In the genomic region with DNA sequence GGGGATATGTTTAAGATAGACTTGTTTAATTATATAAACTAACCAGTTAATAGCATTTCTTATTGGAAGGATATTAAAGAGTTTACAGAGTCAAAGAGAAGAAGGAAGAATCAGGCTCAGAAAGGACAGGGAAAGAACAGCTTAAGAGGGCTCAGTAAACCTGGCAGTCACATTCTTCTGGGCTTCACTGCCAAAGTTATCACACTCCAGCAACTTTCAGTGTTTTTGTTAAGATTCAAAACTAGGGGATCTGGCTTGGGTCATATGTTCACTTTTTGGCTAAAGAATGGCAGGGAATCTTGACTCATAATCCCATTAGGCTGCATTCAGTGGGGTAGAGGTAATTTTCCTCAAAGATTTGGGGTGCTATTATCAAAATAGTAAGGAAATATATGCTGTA, we compare ENCODE assay signal across 17 cellular contexts.
"Had no signal": no experiment of that assay in that cellular context is flagged by ENCODE, and none has a peak within 500 bp of the region (broad histone marks: within the 10 kb centered on the region; RNA-seq: fewer than 3 reads in every experiment).

No MANE protein-coding gene starts in this region.

- H3K79me2 ChIP-seq: hepatocyte had no signal

- ATAC-seq: activated T-cell treated with anti-CD3 and anti-CD28 coated beads, Interleukin-2, amount 50 U/mL, for 4 hours; gastroesophageal sphincter; natural killer cell treated with Interleukin-12 subunit alpha and Interleukin-12 subunit beta and Interleukin-15 and Interleukin-18, amount 100 ng/mL, for 72 hours; stimulated activated effector memory CD8-positive, alpha-beta T cell treated with anti-CD3 and anti-CD28 coated beads, Interleukin-12 subunit alpha, Interleukin-12 subunit beta, amount 100 ng/mL, for 72 hours had no signal

- H3K4me3 Mint-ChIP-seq: activated naive CD8-positive, alpha-beta T cell treated with anti-CD3 and anti-CD28 coated beads for 36 hours; activated T-cell treated with anti-CD3 and anti-CD28 coated beads, Interleukin-2, amount 50 U/mL, for 4 hours; natural killer cell treated with Interleukin-12 subunit alpha and Interleukin-12 subunit beta and Interleukin-15 and Interleukin-18, amount 100 ng/mL, for 72 hours; stimulated activated effector memory CD8-positive, alpha-beta T cell treated with anti-CD3 and anti-CD28 coated beads, Interleukin-12 subunit alpha, Interleukin-12 subunit beta, amount 100 ng/mL, for 72 hours; T-helper 2 cell treated with Interferon-gamma antibody and Interleukin-4, amounts not matched to agents 5 μg/mL and 100 μg/mL, for 36 hours had no signal

- H3K4me3 ChIP-seq: colonic mucosa, gastroesophageal sphincter, hepatocyte, lung, prostate gland, skin epidermis, tibial nerve had no signal

- H3K4me1 ChIP-seq: colonic mucosa, prostate gland had no signal

- H3K4me2 ChIP-seq: hepatocyte had no signal

- H3K27ac ChIP-seq: colonic mucosa, hepatocyte, prostate gland had no signal

- H3K9me3 Mint-ChIP-seq: activated naive CD8-positive, alpha-beta T cell treated with anti-CD3 and anti-CD28 coated beads for 36 hours; activated T-cell treated with anti-CD3 and anti-CD28 coated beads, Interleukin-2, amount 50 U/mL, for 4 hours; natural killer cell treated with Interleukin-12 subunit alpha and Interleukin-12 subunit beta and Interleukin-15 and Interleukin-18, amount 100 ng/mL, for 72 hours; stimulated activated effector memory CD8-positive, alpha-beta T cell treated with anti-CD3 and anti-CD28 coated beads, Interleukin-12 subunit alpha, Interleukin-12 subunit beta, amount 100 ng/mL, for 72 hours; T-helper 2 cell treated with Interferon-gamma antibody and Interleukin-4, amounts not matched to agents 5 μg/mL and 100 μg/mL, for 36 hours had no signal

- H2AFZ ChIP-seq: hepatocyte had no signal

- H3K27me3 Mint-ChIP-seq: activated naive CD8-positive, alpha-beta T cell treated with anti-CD3 and anti-CD28 coated beads for 36 hours; natural killer cell treated with Interleukin-12 subunit alpha and Interleukin-12 subunit beta and Interleukin-15 and Interleukin-18, amount 100 ng/mL, for 72 hours had no signal

- H3K9me3 ChIP-seq: colonic mucosa, gastroesophageal sphincter, prostate gland, tibial nerve had no signal

- H3K4me1 Mint-ChIP-seq: stimulated activated effector memory CD8-positive, alpha-beta T cell treated with anti-CD3 and anti-CD28 coated beads, Interleukin-12 subunit alpha, Interleukin-12 subunit beta, amount 100 ng/mL, for 72 hours had no signal

- H3K36me3 Mint-ChIP-seq: activated naive CD8-positive, alpha-beta T cell treated with anti-CD3 and anti-CD28 coated beads for 36 hours; natural killer cell treated with Interleukin-12 subunit alpha and Interleukin-12 subunit beta and Interleukin-15 and Interleukin-18, amount 100 ng/mL, for 72 hours; stimulated activated effector memory CD8-positive, alpha-beta T cell treated with anti-CD3 and anti-CD28 coated beads, Interleukin-12 subunit alpha, Interleukin-12 subunit beta, amount 100 ng/mL, for 72 hours had no signal

- DNase-seq: activated CD4-positive, alpha-beta T cell treated with anti-CD3 and anti-CD28 coated beads for 1 hour; activated CD4-positive, alpha-beta T cell treated with anti-CD3 and anti-CD28 coated beads, Interleukin-2, amount 50 U/mL, for 48 hours; activated gamma-delta T cell treated with Interleukin-2 at 50 U/mL for 16 hours; activated naive CD8-positive, alpha-beta T cell treated with anti-CD3 and anti-CD28 coated beads for 36 hours; activated T-cell treated with anti-CD3 and anti-CD28 coated beads, Interleukin-2, amount 50 U/mL, for 4 hours; caudate nucleus; colonic mucosa; SW 1271 had no signal

- H3K27me3 ChIP-seq: colonic mucosa, gastroesophageal sphincter, hepatocyte, tibial nerve had no signal

- H3K36me3 ChIP-seq: colonic mucosa, gastroesophageal sphincter, prostate gland, tibial nerve had no signal

- H3K27ac Mint-ChIP-seq: activated naive CD8-positive, alpha-beta T cell treated with anti-CD3 and anti-CD28 coated beads for 36 hours; natural killer cell treated with Interleukin-12 subunit alpha and Interleukin-12 subunit beta and Interleukin-15 and Interleukin-18, amount 100 ng/mL, for 72 hours; stimulated activated effector memory CD8-positive, alpha-beta T cell treated with anti-CD3 and anti-CD28 coated beads, Interleukin-12 subunit alpha, Interleukin-12 subunit beta, amount 100 ng/mL, for 72 hours; T-helper 2 cell treated with Interferon-gamma antibody and Interleukin-4, amounts not matched to agents 5 μg/mL and 100 μg/mL, for 36 hours had no signal
